ENCODE assay signal across 8 cellular contexts in genomic region chr3:195909294-195909644, GRCh38.
DNase-seq lines count a peak whose midpoint lies in the region; ATAC-seq and TF ChIP-seq lines count a peak whose summit lies in the region.

No MANE protein-coding gene starts in this region.

- H3K79me2 ChIP-seq in DND-41 (ENCODE audit: insufficient read depth, low read length): peaks cover 30% of the 10 kb centered on the region

- H3K4me1 ChIP-seq in DND-41 (ENCODE audit: insufficient read depth, low read length): peaks cover 41% of the 10 kb centered on the region
- H3K4me1 ChIP-seq in mucosa of rectum (ENCODE audit: control insufficient read depth in 2 of 2, insufficient read depth in 2 of 2, low read length in 2 of 2): peaks cover 24 to 34% of the 10 kb centered on the region in 2 donors

- in situ Hi-C loops in brain microvascular endothelial cell (cut with HindIII; ENCODE audit: low pct_ligation_motif_present, low sequenced_read_pairs): no loop called here

- H3K4me3 ChIP-seq in DND-41 (ENCODE audit: low read depth in 1 of 2, low read length in 2 of 2): peak overlapping the region; percentile 33 to 73; a peak in 3 of 4 replicates
- H3K4me3 ChIP-seq in brain microvascular endothelial cell (ENCODE audit: low read depth, low read length): peak overlapping the region; percentile 51
- H3K4me3 ChIP-seq in mucosa of rectum (ENCODE audit: low read length in 2 of 2): peak overlapping the region; percentile 59 to 67

- peak overlapping the region; percentile 55 for H2AFZ ChIP-seq in DND-41 (ENCODE audit: low read depth, low read length)

- peaks cover 17% of the 10 kb centered on the region for H4K20me1 ChIP-seq in DND-41 (ENCODE audit: insufficient read depth, low read length)

- H3K27ac ChIP-seq in DND-41 (ENCODE audit: low read length) (no peak overlapping the region), brain microvascular endothelial cell (no peak overlapping the region), mucosa of rectum (ENCODE audit: low read depth in 2 of 2, low read length in 2 of 2) (no peak overlapping the region)

- peak overlapping the region; percentile 96 for H3K4me2 ChIP-seq in DND-41 (ENCODE audit: insufficient read depth, low read length)

- DNase-seq in DND-41 (no peak), HuH-7 (ENCODE audit: low spot score) (peak; percentile 58), brain microvascular endothelial cell (no peak), middle frontal gyrus (ENCODE audit: extremely low spot score, low spot score) (no peak), activated gamma-delta T cell treated with Interleukin-2 at 50 U/mL for 16 hours (no peak), medulla oblongata (ENCODE audit: extremely low spot score) (no peak)

- ATAC-seq in DND-41 (ENCODE audit: insufficient read depth, low read depth): peak; percentile 37
- peak; percentile 22 for ATAC-seq in GM21423 (IDR thresholded peaks at IDR 0.05; ENCODE audit: unreplicated experiment)

- H3K9me3 ChIP-seq in DND-41 (ENCODE audit: insufficient read depth, low read length, severe bottlenecking) (no peaks in the 10 kb centered on the region), mucosa of rectum (ENCODE audit: control insufficient read depth in 2 of 2, low read length in 2 of 2) (no peaks in the 10 kb centered on the region)

- no peaks in the 10 kb centered on the region for H3K36me3 ChIP-seq in DND-41 (ENCODE audit: insufficient read depth, low read length)
- no peaks in the 10 kb centered on the region for H3K36me3 ChIP-seq in brain microvascular endothelial cell (replicated peaks)
- H3K36me3 ChIP-seq in mucosa of rectum (ENCODE audit: control insufficient read depth in 2 of 2, insufficient read depth in 2 of 2, low read length in 2 of 2): no peaks in the 10 kb centered on the region

- H3K27me3 ChIP-seq in DND-41 (ENCODE audit: insufficient read depth, low read length, poor library complexity): no peaks in the 10 kb centered on the region
- H3K27me3 ChIP-seq in brain microvascular endothelial cell (replicated peaks): no peaks in the 10 kb centered on the region
- H3K27me3 ChIP-seq in mucosa of rectum (ENCODE audit: control insufficient read depth in 2 of 2, insufficient read depth in 2 of 2, low read length in 2 of 2): no peaks in the 10 kb centered on the region

- peak overlapping the region; percentile 67; the same call in 1 of the 2 replicates for H3K9ac ChIP-seq in DND-41 (ENCODE audit: low read depth, low read length)
- peak overlapping the region in 1 of 2 donors; percentile 31 for H3K9ac ChIP-seq in mucosa of rectum (ENCODE audit: low read depth in 1 of 2, low read length in 2 of 2)

- TF ChIP-seq CTCF in DND-41 (IDR thresholded peaks at IDR 0.05; ENCODE audit: borderline replicate concordance, extremely low read depth, low read length, poor library complexity, severe bottlenecking) (peak; percentile 29), brain microvascular endothelial cell (IDR thresholded peaks at IDR 0.05; ENCODE audit: low read depth, low read length, missing control alignments) (no peak)
